8 cellular contexts compared by ENCODE assay signal in the genomic region with DNA sequence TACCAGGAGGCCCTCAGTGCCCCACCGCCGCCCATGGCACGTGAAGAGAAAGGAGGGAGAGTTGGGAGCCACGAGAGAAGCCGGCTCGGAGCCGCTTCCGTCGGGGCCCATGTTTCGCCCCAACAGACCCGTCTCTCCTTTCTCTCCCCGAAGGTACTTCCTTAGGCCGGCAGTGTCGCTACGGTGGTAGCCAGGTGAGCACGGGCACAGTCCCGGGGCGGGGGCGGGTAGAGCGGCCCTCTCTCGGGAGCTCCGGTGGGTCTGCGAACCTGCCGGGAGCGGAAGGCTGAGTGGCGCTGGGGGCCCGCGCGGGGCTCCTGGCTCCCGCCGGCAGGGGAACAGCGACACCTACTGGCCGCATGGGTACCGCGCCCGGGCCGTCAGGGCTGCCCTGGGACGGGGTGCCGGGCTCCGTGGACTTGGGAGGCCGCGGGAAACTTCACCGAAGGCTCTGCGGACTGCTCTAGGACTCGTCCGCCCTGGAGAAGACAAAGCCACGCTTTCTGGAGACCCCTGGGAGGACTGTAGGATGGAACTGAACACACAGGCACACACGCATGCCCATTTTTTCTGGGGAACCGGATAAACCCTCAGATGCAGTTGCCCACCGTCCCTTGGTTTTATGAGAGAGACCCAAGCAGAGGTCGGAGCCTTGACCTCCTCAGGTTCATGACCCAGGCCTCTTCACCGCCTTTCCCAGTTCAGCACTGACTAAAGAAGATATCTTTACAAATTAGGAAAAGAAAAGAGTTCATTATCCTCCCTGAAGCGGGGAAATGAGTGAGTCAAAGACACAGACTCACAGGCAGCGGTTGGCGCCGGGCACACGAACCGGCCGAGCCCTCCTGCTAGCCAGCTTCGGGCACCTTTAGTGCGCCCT.
A peak's percentile ranks its signal among the peaks of the same experiment; 100 is the strongest.
DNase-seq lines count a peak whose midpoint lies in the region; ATAC-seq and TF ChIP-seq lines count a peak whose summit lies in the region.

No MANE protein-coding gene starts in this region.

- peaks cover 18 to 32% of the 10 kb centered on the region in 2 donors for H3K4me1 Mint-ChIP-seq in natural killer cell
- H3K4me1 Mint-ChIP-seq in stimulated activated naive B cell treated with anti-CD40 and anti-IgM and Interleukin-4, amounts not matched to agents 10 μg/mL and 1 μg/mL and 100 μg/mL, for 72 hours: peaks cover 19 to 38% of the 10 kb centered on the region in 2 donors

- ATAC-seq in HG03354 (IDR thresholded peaks at IDR 0.05; ENCODE audit: poor library complexity, severe bottlenecking, unreplicated experiment) (peak; percentile 85), natural killer cell (peak; percentile 87 to 90 (median 89))
- peak; percentile 86 to 87 for ATAC-seq in stimulated activated naive B cell treated with anti-CD40 and anti-IgM and Interleukin-4, amounts not matched to agents 10 μg/mL and 1 μg/mL and 100 μg/mL, for 72 hours (replicated peaks)

- peak overlapping the region; percentile 40 for H3K4me3 Mint-ChIP-seq in natural killer cell
- H3K4me3 Mint-ChIP-seq in stimulated activated naive B cell treated with anti-CD40 and anti-IgM and Interleukin-4, amounts not matched to agents 10 μg/mL and 1 μg/mL and 100 μg/mL, for 72 hours: peak overlapping the region; percentile 32 to 58

- peak overlapping the region in 1 of 2 donors; percentile 20 for H3K27ac Mint-ChIP-seq in natural killer cell
- peak overlapping the region; percentile 31 for H3K27ac Mint-ChIP-seq in stimulated activated naive B cell treated with anti-CD40 and anti-IgM and Interleukin-4, amounts not matched to agents 10 μg/mL and 1 μg/mL and 100 μg/mL, for 72 hours

- no peak for TF ChIP-seq POLR2A in esophagus squamous epithelium (IDR thresholded peaks at IDR 0.05)

- H3K4me3 ChIP-seq in BLaER1 treated with 17β-estradiol and CSF1 and Interleukin-3, amounts not matched to agents 10 nM and 100 nM: peak overlapping the region in 4 of 10 experiments; percentile 32 to 44 (median 42); a peak in 6 of 20 replicates
- peak overlapping the region; percentile 54 for H3K4me3 ChIP-seq in OCI-LY1 (ENCODE audit: low read depth, low read length, poor library complexity, severe bottlenecking)
- peak overlapping the region; percentile 3 to 63 (median 40) for H3K4me3 ChIP-seq in esophagus squamous epithelium

- peaks cover 16% of the 10 kb centered on the region for H3K36me3 Mint-ChIP-seq in natural killer cell
- H3K36me3 Mint-ChIP-seq in stimulated activated naive B cell treated with anti-CD40 and anti-IgM and Interleukin-4, amounts not matched to agents 10 μg/mL and 1 μg/mL and 100 μg/mL, for 72 hours: peaks cover 8 to 19% of the 10 kb centered on the region in 2 donors

- no peak overlapping the region for H2AFZ ChIP-seq in OCI-LY1 (ENCODE audit: low read length)

- H3K4me1 ChIP-seq in BLaER1 treated with 17β-estradiol and CSF1 and Interleukin-3, amounts not matched to agents 10 nM and 100 nM: peaks cover 5 to 16% (median 6%) of the 10 kb centered on the region in 10 experiments; a peak in 14 of 20 replicates
- peaks cover 46% of the 10 kb centered on the region for H3K4me1 ChIP-seq in OCI-LY1 (ENCODE audit: insufficient read depth, low read length, severe bottlenecking)
- peaks cover 9 to 46% (median 12%) of the 10 kb centered on the region in 3 donors for H3K4me1 ChIP-seq in esophagus squamous epithelium

- H3F3A ChIP-seq in OCI-LY1 (ENCODE audit: insufficient read depth, low read length): no peaks in the 10 kb centered on the region; the same call in 1 of the 2 replicates

- peak overlapping the region; percentile 21 to 94 (median 57); a peak in 19 of 22 replicates for H3K4me2 ChIP-seq in BLaER1 treated with 17β-estradiol and CSF1 and Interleukin-3, amounts not matched to agents 10 nM and 100 nM
- H3K4me2 ChIP-seq in OCI-LY1 (ENCODE audit: low read length): peak overlapping the region; percentile 67

- DNase-seq in GM19240 (ENCODE audit: insufficient read length, low spot score) (peak; percentile 73), activated T-cell treated with anti-CD3 and anti-CD28 coated beads for 4 hours (peak; percentile 72), esophagus squamous epithelium (lab: John Stamatoyannopoulos, UW) (no peak), natural killer cell (peak; percentile 82)
- peak; percentile 66 for DNase-seq in stimulated activated naive B cell treated with anti-CD40 and anti-IgM and Interleukin-4, amounts not matched to agents 10 μg/mL and 1 μg/mL and 100 μg/mL, for 72 hours

- whole genome bisulfite sequencing in esophagus squamous epithelium, 2 donors: 9 to 17% methylated on average over 18 to 19 of the region's 61 CpGs

- intact Hi-C loops in esophagus squamous epithelium (cut with DNase I): no loop called here
- intact Hi-C loops in natural killer cell (cut with micrococcal nuclease): loop anchor here (1.0 kb wide), 1 partner anchor 899 kb away; no protein-coding TSS in a partner anchor

- peaks cover 99 to 100% (median 100%) of the 10 kb centered on the region in 11 experiments for H3K27me3 ChIP-seq in BLaER1 treated with 17β-estradiol and CSF1 and Interleukin-3, amounts not matched to agents 10 nM and 100 nM
- H3K27me3 ChIP-seq in OCI-LY1 (ENCODE audit: insufficient read depth, low read length) (no peaks in the 10 kb centered on the region), esophagus squamous epithelium (peaks cover 24 to 100% (median 72%) of the 10 kb centered on the region in 4 donors)

- peaks cover 79 to 86% of the 10 kb centered on the region in 2 donors for H3K27me3 Mint-ChIP-seq in natural killer cell (ENCODE audit: low read depth in 2 of 2)
- H3K27me3 Mint-ChIP-seq in stimulated activated naive B cell treated with anti-CD40 and anti-IgM and Interleukin-4, amounts not matched to agents 10 μg/mL and 1 μg/mL and 100 μg/mL, for 72 hours: peaks cover 71 to 86% of the 10 kb centered on the region in 2 donors

- peaks cover 0 to 96% (median 68%) of the 10 kb centered on the region in 11 experiments; a peak in 18 of 22 replicates for H4K20me1 ChIP-seq in BLaER1 treated with 17β-estradiol and CSF1 and Interleukin-3, amounts not matched to agents 10 nM and 100 nM
- no peaks in the 10 kb centered on the region for H4K20me1 ChIP-seq in OCI-LY1 (ENCODE audit: insufficient read depth, low read length)

- peak; percentile 89 for TF ChIP-seq CTCF in OCI-LY1 (IDR thresholded peaks at IDR 0.05; ENCODE audit: low read length)
- peak; percentile 76 to 93 (median 85) for TF ChIP-seq CTCF in esophagus squamous epithelium (IDR thresholded peaks at IDR 0.05)
- TF ChIP-seq CTCF in natural killer cell (IDR thresholded peaks at IDR 0.05): peak; percentile 97

- H3K9me3 Mint-ChIP-seq in natural killer cell: peaks cover 0 to 2% of the 10 kb centered on the region in 2 donors
- peaks cover 3 to 8% of the 10 kb centered on the region in 2 donors for H3K9me3 Mint-ChIP-seq in stimulated activated naive B cell treated with anti-CD40 and anti-IgM and Interleukin-4, amounts not matched to agents 10 μg/mL and 1 μg/mL and 100 μg/mL, for 72 hours

- H3K36me3 ChIP-seq in BLaER1 treated with 17β-estradiol and CSF1 and Interleukin-3, amounts not matched to agents 10 nM and 100 nM: no peaks in the 10 kb centered on the region
- H3K36me3 ChIP-seq in OCI-LY1 (ENCODE audit: insufficient read depth, low read length) (peaks cover 8% of the 10 kb centered on the region; the same call in 1 of the 2 replicates), esophagus squamous epithelium (no peaks in the 10 kb centered on the region)

- no peak overlapping the region for H3K9ac ChIP-seq in BLaER1 treated with 17β-estradiol and CSF1 and Interleukin-3, amounts not matched to agents 10 nM and 100 nM
- peak overlapping the region; percentile 58 for H3K9ac ChIP-seq in OCI-LY1 (ENCODE audit: low read length)

- peaks cover 10% of the 10 kb centered on the region for H3K79me2 ChIP-seq in OCI-LY1 (ENCODE audit: insufficient read depth, low read length)

- H3K27ac ChIP-seq in BLaER1 treated with 17β-estradiol and CSF1 and Interleukin-3, amounts not matched to agents 10 nM and 100 nM: no peak overlapping the region
- H3K27ac ChIP-seq in OCI-LY1 (ENCODE audit: low read depth, low read length, poor library complexity, severe bottlenecking) (peak overlapping the region; percentile 8), esophagus squamous epithelium (no peak overlapping the region)

- H3K9me2 ChIP-seq in OCI-LY1 (ENCODE audit: low read depth, low read length): no peaks in the 10 kb centered on the region

- H3K9me3 ChIP-seq in BLaER1 treated with 17β-estradiol and CSF1 and Interleukin-3, amounts not matched to agents 10 nM and 100 nM (replicated peaks in 1 of 11): peaks cover 2 to 12% (median 7%) of the 10 kb centered on the region in 11 experiments; a peak in 16 of 22 replicates
- H3K9me3 ChIP-seq in OCI-LY1 (ENCODE audit: low read length): no peaks in the 10 kb centered on the region
- no peaks in the 10 kb centered on the region for H3K9me3 ChIP-seq in esophagus squamous epithelium
